Comparison of ENCODE assay signal across 17 cellular contexts in genomic region chr4:175540732-175541131, GRCh38.
DNase-seq lines count a peak whose midpoint lies in the region; ATAC-seq, FAIRE-seq and TF ChIP-seq lines count a peak whose summit lies in the region.
"Had no signal": no experiment of that assay in that cellular context is flagged by ENCODE, and none has a peak within 500 bp of the region (broad histone marks: within the 10 kb centered on the region; RNA-seq: fewer than 3 reads in every experiment).

No MANE protein-coding gene starts in this region.

- no peak overlapping the region for H2AFZ ChIP-seq in HepG2 (ENCODE audit: low read length)

- H3K79me2 ChIP-seq in HepG2 (ENCODE audit: insufficient read depth, low read length) = no peaks in the 10 kb centered on the region

- H3K9me3 Mint-ChIP-seq in WTC11 = peaks cover 5% of the 10 kb centered on the region

- H3K27ac ChIP-seq in liver (ENCODE audit: low read depth in 1 of 2, low read length in 2 of 2) = peak overlapping the region; percentile 80 to 93
- no peak overlapping the region for H3K27ac ChIP-seq in HepG2 (ENCODE audit: extremely low read length, insufficient read depth, low read length)
- H3K27ac ChIP-seq in right lobe of liver = peak overlapping the region in 2 of 3 donors; percentile 8 to 84
- H3K27ac ChIP-seq: BLaER1 had no signal

- no peak for DNase-seq in HepG2 (ENCODE audit: low spot score)
- DNase-seq in WTC11 (ENCODE audit: low spot score) = no peak
- peak; percentile 78 to 92 (median 85) for DNase-seq in right lobe of liver
- no peak for DNase-seq in KBM-7
- DNase-seq in GM03348 (ENCODE audit: low spot score) = no peak
- no peak for DNase-seq in HuH-7.5 (ENCODE audit: low spot score)
- DNase-seq: 8988T; AML-193; Caco-2; CD8-positive, alpha-beta memory T cell; HCEC 1CT had no signal

- peak overlapping the region in 1 of 2 donors; percentile 39 for H3K9ac ChIP-seq in liver (ENCODE audit: low read depth in 1 of 2, low read length in 2 of 2)
- no peak overlapping the region for H3K9ac ChIP-seq in HepG2 (ENCODE audit: insufficient read depth, low read depth, low read length)
- H3K9ac ChIP-seq: BLaER1 had no signal

- FAIRE-seq in HepG2 (lab: Jason Lieb, UNC) = no peak
- FAIRE-seq: GM12891, H1 had no signal

- H3K36me3 ChIP-seq in liver (ENCODE audit: control insufficient read depth in 4 of 4, insufficient read depth in 3 of 4, low read depth in 1 of 4, low read length in 3 of 4) = no peaks in the 10 kb centered on the region
- H3K36me3 ChIP-seq in HepG2 (replicated peaks in 1 of 2; ENCODE audit: control insufficient read depth in 1 of 2, insufficient read depth in 2 of 2, low read length in 2 of 2) = no peaks in the 10 kb centered on the region
- no peaks in the 10 kb centered on the region for H3K36me3 ChIP-seq in right lobe of liver
- H3K36me3 ChIP-seq: BLaER1 had no signal

- TF ChIP-seq POLR2A in HepG2 (IDR thresholded peaks at IDR 0.05; ENCODE audit: insufficient read depth in 1 of 2, low read depth in 2 of 2, low read length in 2 of 2) (no peak), right lobe of liver (IDR thresholded peaks at IDR 0.05) (no peak)

- H3K27me3 Mint-ChIP-seq in WTC11 (ENCODE audit: low read depth) = no peaks in the 10 kb centered on the region
- H3K27me3 Mint-ChIP-seq: CD8-positive, alpha-beta memory T cell had no signal

- no TSS peak for BruUV-seq in HepG2 (replicated peaks; lab: Mats Ljungman, UMichigan)

- H3K27me3 ChIP-seq in liver (ENCODE audit: control insufficient read depth in 4 of 4, insufficient read depth in 4 of 4, low read length in 3 of 4) (no peaks in the 10 kb centered on the region), HepG2 (ENCODE audit: control insufficient read depth in 1 of 2, insufficient read depth in 2 of 2, low read length in 2 of 2) (no peaks in the 10 kb centered on the region), right lobe of liver (no peaks in the 10 kb centered on the region)
- H3K27me3 ChIP-seq: BLaER1 had no signal

- H3K4me1 ChIP-seq in liver (ENCODE audit: control insufficient read depth in 4 of 4, insufficient read depth in 4 of 4, low read length in 3 of 4) (peaks cover 3 to 58% (median 44%) of the 10 kb centered on the region in 4 donors), HepG2 (ENCODE audit: insufficient read depth, low read length) (peaks cover 9% of the 10 kb centered on the region), right lobe of liver (peaks cover 0 to 34% (median 17%) of the 10 kb centered on the region in 4 donors)
- H3K4me1 ChIP-seq: BLaER1 had no signal

- H4K20me1 ChIP-seq in HepG2 (ENCODE audit: insufficient read depth, low read length) = no peaks in the 10 kb centered on the region
- H4K20me1 ChIP-seq: BLaER1 had no signal

- no peak overlapping the region for H3K4me3 ChIP-seq in liver (ENCODE audit: low read depth in 1 of 3, low read length in 3 of 3)
- no peak overlapping the region for H3K4me3 ChIP-seq in HepG2 (replicated peaks in 1 of 3; ENCODE audit: insufficient read depth in 1 of 3, low read depth in 2 of 3, low read length in 3 of 3)
- H3K4me3 ChIP-seq in right lobe of liver = no peak overlapping the region
- H3K4me3 ChIP-seq: BLaER1 had no signal

- peaks cover 5% of the 10 kb centered on the region; the same call in 1 of the 2 replicates for H3K36me3 Mint-ChIP-seq in WTC11
- H3K36me3 Mint-ChIP-seq: CD8-positive, alpha-beta memory T cell; IgD-negative memory B cell had no signal

- CTCF ChIA-PET in HepG2 (lab: Yijun Ruan, JAX; ENCODE audit: low intra/inter-chr PET ratio, low total read pairs) = no interaction called here
- CTCF ChIA-PET in WTC11 (lab: Charles Lee) = no interaction called here

- TF ChIP-seq CTCF in liver (IDR thresholded peaks at IDR 0.05; ENCODE audit: low read depth, low read length, missing input control) = no peak
- no peak for TF ChIP-seq CTCF in HepG2 (CRISPR knock-in tag; IDR thresholded peaks at IDR 0.05)
- no peak for TF ChIP-seq CTCF in WTC11 (IDR thresholded peaks at IDR 0.05)
- peak in 1 of 4 donors; percentile 28 for TF ChIP-seq CTCF in right lobe of liver (IDR thresholded peaks at IDR 0.05)

- in situ Hi-C loops in HepG2 (cut with HindIII; ENCODE audit: extremely low pct_ligation_motif_present, low pct_unique_long_range_greater_than_20kb) = no loop called here
- in situ Hi-C loops in KBM-7 (cut with MboI; ENCODE audit: low pct_unique_long_range_greater_than_20kb, low sequenced_read_pairs) = no loop called here

- WGBS in liver = 41% methylated on average over 7 of the region's 7 CpGs
- WGBS in HepG2 (ENCODE audit: low lambda C conversion rate) = 26% methylated on average over 7 of the region's 7 CpGs
- 23% methylated on average over 5 of the region's 7 CpGs for WGBS in right lobe of liver (ENCODE audit: insufficient coverage, low coverage, low lambda C conversion rate, missing lambda C conversion rate)

- TF ChIP-seq RAD21 in liver (IDR thresholded peaks at IDR 0.05) (peak; percentile 31 to 36), HepG2 (CRISPR knock-in tag; IDR thresholded peaks at IDR 0.05) (no peak)

- ATAC-seq in HepG2 (no peak; the same call in 2 of the 3 replicates), WTC11 (peak; percentile 28; the same call in 1 of the 2 replicates), right lobe of liver (peak; percentile 89 to 98 (median 92)), HG03571 (IDR thresholded peaks at IDR 0.05; ENCODE audit: unreplicated experiment) (no peak)

- H3K27ac Mint-ChIP-seq in WTC11 = no peak overlapping the region

- no peak for TF ChIP-seq EP300 in HepG2 (IDR thresholded peaks at IDR 0.05; ENCODE audit: low read depth in 2 of 2, low read length in 2 of 2)
- TF ChIP-seq EP300 in HepG2 (CRISPR knock-in tag; IDR thresholded peaks at IDR 0.05; ENCODE audit: borderline replicate concordance) = no peak

- H3K9me3 ChIP-seq in liver (ENCODE audit: control insufficient read depth in 4 of 4, low read length in 3 of 4) (no peaks in the 10 kb centered on the region), HepG2 (ENCODE audit: low read length) (no peaks in the 10 kb centered on the region), right lobe of liver (no peaks in the 10 kb centered on the region)
- H3K9me3 ChIP-seq: Caco-2 had no signal

- POLR2A ChIA-PET in HepG2 (lab: Yijun Ruan, JAX) = no interaction called here
- POLR2A ChIA-PET in WTC11 (lab: Charles Lee) = no interaction called here

- H3K4me3 Mint-ChIP-seq in WTC11 = no peak overlapping the region
- H3K4me3 Mint-ChIP-seq: CD8-positive, alpha-beta memory T cell; IgD-negative memory B cell had no signal

- no peak overlapping the region for H3K4me2 ChIP-seq in HepG2 (ENCODE audit: low read depth, low read length)
- H3K4me2 ChIP-seq: BLaER1 had no signal

- intact Hi-C loops in HepG2 (cut with micrococcal nuclease; ENCODE audit: unreplicated experiment) (no loop called here), right lobe of liver (cut with DNase I) (no loop called here)

- no peaks in the 10 kb centered on the region for H3K4me1 Mint-ChIP-seq in WTC11
- H3K4me1 Mint-ChIP-seq: CD8-positive, alpha-beta memory T cell had no signal

TF ChIP-seq in liver, 16 proteins besides CTCF, POLR2A, EP300 and RAD21 (continues in another document):
- peak; percentile 18 to 26 for TF ChIP-seq JUND (IDR thresholded peaks at IDR 0.05)
- TF ChIP-seq ZBTB33 (IDR thresholded peaks at IDR 0.05) = no peak
- peak; percentile 81 for TF ChIP-seq SP1 (IDR thresholded peaks at IDR 0.05)

TF ChIP-seq in HepG2, 621 proteins besides CTCF, POLR2A, EP300 and RAD21 (continues in another document):
- TF ChIP-seq ZNF639 (CRISPR knock-in tag; conservative IDR thresholded peaks at IDR 0.05) (no peak), SNRNP70 (IDR thresholded peaks at IDR 0.05; ENCODE audit: low read depth, low read length) (no peak)

TF ChIP-seq in WTC11, 78 proteins besides CTCF, POLR2A, EP300 and RAD21 (continues in another document):
- TF ChIP-seq ETV6 (CRISPR knock-in tag; IDR thresholded peaks at IDR 0.05) (no peak), FOXJ3 (CRISPR knock-in tag; IDR thresholded peaks at IDR 0.05; ENCODE audit: borderline replicate concordance) (no peak), MAX (CRISPR knock-in tag; IDR thresholded peaks at IDR 0.05) (no peak), E2F1 (CRISPR knock-in tag; IDR thresholded peaks at IDR 0.05) (no peak), ZNF425 (CRISPR knock-in tag; conservative IDR thresholded peaks at IDR 0.05) (no peak), IRF2 (CRISPR knock-in tag; IDR thresholded peaks at IDR 0.05; ENCODE audit: borderline replicate concordance, low read depth) (no peak)

Comparison
In these comparisons a context has a peak if more than half of its experiments do, and no peak if none do; other contexts are left out.
1. ATAC-seq: peak in WTC11 (single experiment) and right lobe of liver (4 of 4); none in HepG2 (single experiment) and HG03571 (single experiment).
2. DNase-seq: peak in right lobe of liver (3 of 3); none in HepG2 (single experiment), WTC11 (single experiment), KBM-7 (single experiment), GM03348 (single experiment) and HuH-7.5 (single experiment).